9 cellular contexts compared by ENCODE assay signal in the genomic region with DNA sequence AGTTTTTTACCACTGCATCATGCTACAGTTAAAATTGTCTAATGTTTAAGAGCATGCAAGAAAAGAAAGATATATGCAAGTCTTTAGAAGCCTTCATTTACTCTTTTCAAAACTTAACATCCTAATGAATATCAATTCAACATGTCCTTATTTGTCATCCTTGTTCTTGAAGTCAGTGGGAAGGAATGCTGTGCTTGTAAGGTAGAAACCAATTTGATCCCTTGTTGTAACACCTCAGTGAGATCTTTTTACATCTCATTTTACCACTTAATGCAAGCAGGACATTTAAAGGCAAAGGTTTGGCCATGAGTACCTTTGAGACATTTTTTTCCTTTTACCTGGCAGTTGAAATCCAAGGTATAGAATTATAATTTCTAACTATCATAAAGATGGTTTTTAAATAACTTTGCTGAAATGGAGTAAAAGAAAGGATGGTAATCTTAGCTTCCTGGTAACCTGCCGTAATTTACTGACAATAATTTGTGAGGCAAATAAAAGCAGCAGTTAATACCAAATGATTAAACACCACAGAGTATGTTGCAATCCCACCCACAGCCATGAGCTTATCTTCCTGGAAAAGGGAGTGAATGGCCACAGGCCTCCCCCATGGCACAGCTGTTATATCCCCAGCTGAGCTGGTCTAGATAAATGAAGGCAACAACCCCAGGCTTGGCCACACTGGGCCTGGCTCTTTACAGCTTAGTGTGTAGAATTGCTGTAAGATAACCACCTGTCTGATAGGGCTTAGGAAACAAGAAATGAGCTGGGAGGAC. TPM values are rescaled to one million over a fixed set of nuclear protein-coding genes. Genes with fewer than 3 reads are reported as not detected.
DNase-seq lines count a peak whose midpoint lies in the region; ATAC-seq and TF ChIP-seq lines count a peak whose summit lies in the region.
"Had no signal": no experiment of that assay in that cellular context is flagged by ENCODE, and none has a peak within 500 bp of the region (broad histone marks: within the 10 kb centered on the region; RNA-seq: fewer than 3 reads in every experiment).

No MANE protein-coding gene starts in this region.

- no peak for ATAC-seq in GM18517 (IDR thresholded peaks at IDR 0.05; ENCODE audit: unreplicated experiment)

- peaks cover 3% of the 10 kb centered on the region for H3K4me1 Mint-ChIP-seq in activated CD4-positive, alpha-beta T cell treated with anti-CD3 and anti-CD28 coated beads, Interleukin-2, amount 10 ng/mL, durations not matched to agents 24 days and 14 days

- TF ChIP-seq CTCF in AG09309 (IDR thresholded peaks at IDR 0.05; ENCODE audit: control insufficient read depth, insufficient read depth, low read depth, low read length, missing control alignments) (no peak), astrocyte of the spinal cord (IDR thresholded peaks at IDR 0.05; ENCODE audit: low read depth, low read length) (no peak), ascending aorta (IDR thresholded peaks at IDR 0.05) (no peak)

- in situ Hi-C loops in KBM-7 (cut with MboI; ENCODE audit: low pct_unique_long_range_greater_than_20kb, low sequenced_read_pairs) (no loop called here), astrocyte of the spinal cord (cut with HindIII; ENCODE audit: low sequenced_read_pairs) (no loop called here)

- no peak overlapping the region for H3K4me3 Mint-ChIP-seq in activated CD4-positive, alpha-beta T cell treated with anti-CD3 and anti-CD28 coated beads, Interleukin-2, amount 10 ng/mL, durations not matched to agents 24 days and 14 days

- DNase-seq in AG09309 (ENCODE audit: low read depth) (peak; percentile 73), KBM-7 (peak; percentile 93), astrocyte of the spinal cord (ENCODE audit: low read depth, low spot score) (peak; percentile 73), kidney tubule cell (ENCODE audit: low spot score) (peak; percentile 67), activated T-cell treated with anti-CD3 and anti-CD28 coated beads for 4 hours (no peak), ascending aorta (ENCODE audit: low spot score in 2 of 2) (no peak)
- no peak for DNase-seq in activated CD4-positive, alpha-beta T cell treated with anti-CD3 and anti-CD28 coated beads, Interleukin-2, amount 10 ng/mL, durations not matched to agents 24 days and 14 days
- DNase-seq: effector memory CD4-positive, alpha-beta T cell had no signal

- no peaks in the 10 kb centered on the region for H3K36me3 ChIP-seq in ascending aorta

- no peak overlapping the region for H3K27ac ChIP-seq in ascending aorta

- no peaks in the 10 kb centered on the region for H3K9me3 Mint-ChIP-seq in activated CD4-positive, alpha-beta T cell treated with anti-CD3 and anti-CD28 coated beads, Interleukin-2, amount 10 ng/mL, durations not matched to agents 24 days and 14 days

- no peak overlapping the region for H3K4me3 ChIP-seq in AG09309 (ENCODE audit: control insufficient read depth, low read depth, low read length)
- H3K4me3 ChIP-seq in astrocyte of the spinal cord (ENCODE audit: low read depth, low read length), result no peak overlapping the region
- H3K4me3 ChIP-seq in ascending aorta, result no peak overlapping the region

- no peaks in the 10 kb centered on the region for H3K36me3 Mint-ChIP-seq in activated CD4-positive, alpha-beta T cell treated with anti-CD3 and anti-CD28 coated beads, Interleukin-2, amount 10 ng/mL, durations not matched to agents 24 days and 14 days (ENCODE audit: low read depth)

- no peaks in the 10 kb centered on the region for H3K9me3 ChIP-seq in ascending aorta

- no peak overlapping the region for H3K27ac Mint-ChIP-seq in activated CD4-positive, alpha-beta T cell treated with anti-CD3 and anti-CD28 coated beads, Interleukin-2, amount 10 ng/mL, durations not matched to agents 24 days and 14 days

- H3K27me3 ChIP-seq in ascending aorta, result no peaks in the 10 kb centered on the region

- no peaks in the 10 kb centered on the region for H3K27me3 Mint-ChIP-seq in activated CD4-positive, alpha-beta T cell treated with anti-CD3 and anti-CD28 coated beads, Interleukin-2, amount 10 ng/mL, durations not matched to agents 24 days and 14 days

- intact Hi-C loops in activated CD4-positive, alpha-beta T cell treated with anti-CD3 and anti-CD28 coated beads, Interleukin-2, amount 10 ng/mL, durations not matched to agents 24 days and 14 days (cut with micrococcal nuclease), result no loop called here
- intact Hi-C loops in ascending aorta (cut with DNase I), result no loop called here

- no peaks in the 10 kb centered on the region for H3K4me1 ChIP-seq in ascending aorta

RNA-seq across cellular contexts. Expression of a gene that starts 33.2 kb away (rescaled TPM):
- total RNA-seq in activated CD4-positive, alpha-beta T cell treated with anti-CD3 and anti-CD28 coated beads, Interleukin-2, amount 10 ng/mL, durations not matched to agents 24 days and 14 days, result 21.4 and 27.1 TPM in 2 replicates
- total RNA-seq in ascending aorta, result 38.5 TPM

RNA-seq across cellular contexts. Expression of a gene that starts 33.9 kb away (rescaled TPM):
- 7.8 and 8.6 TPM in 2 replicates for total RNA-seq in activated CD4-positive, alpha-beta T cell treated with anti-CD3 and anti-CD28 coated beads, Interleukin-2, amount 10 ng/mL, durations not matched to agents 24 days and 14 days
- 4.2 TPM for total RNA-seq in ascending aorta

Comparison
In these comparisons a context has a peak if more than half of its experiments do, and no peak if none do; other contexts are left out.
1. DNase-seq: peak in AG09309 (single experiment), KBM-7 (single experiment), astrocyte of the spinal cord (single experiment) and kidney tubule cell (single experiment); none in activated CD4-positive, alpha-beta T cell treated with anti-CD3 and anti-CD28 coated beads, Interleukin-2, amount 10 ng/mL, durations not matched to agents 24 days and 14 days (single experiment), activated T-cell treated with anti-CD3 and anti-CD28 coated beads for 4 hours (single experiment) and ascending aorta (0 of 2).